ENCODE assay signal across 23 cellular contexts in the genomic region with DNA sequence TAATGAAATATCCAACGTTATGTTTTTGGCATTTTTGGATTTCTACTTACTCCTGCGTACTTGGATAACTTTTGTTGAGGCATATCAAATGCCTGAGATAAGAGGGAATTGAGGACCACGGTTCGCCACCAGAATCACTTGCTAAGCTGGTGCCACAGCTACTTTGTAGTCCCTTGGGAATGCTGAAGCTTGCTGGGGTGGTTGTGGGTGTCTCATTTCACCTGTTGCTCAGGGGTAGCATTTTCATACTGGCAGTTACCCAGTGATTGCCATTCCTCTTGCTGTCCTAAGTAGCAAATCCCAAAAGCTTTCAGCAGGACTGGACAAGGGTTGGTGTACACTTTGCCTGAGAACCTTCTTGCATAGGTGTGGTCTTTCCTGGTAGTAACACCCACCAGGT.
"Had no signal": no experiment of that assay in that cellular context is flagged by ENCODE, and none has a peak within 500 bp of the region (broad histone marks: within the 10 kb centered on the region; RNA-seq: fewer than 3 reads in every experiment).

No MANE protein-coding gene starts in this region.

- H3K4me2 ChIP-seq: SK-N-SH had no signal

- H3K4me3 ChIP-seq: Peyer's patch, SJCRH30 had no signal

- H3K4me1 ChIP-seq: Peyer's patch had no signal

- H3K9me3 ChIP-seq: Peyer's patch, SJCRH30, SK-N-SH had no signal

- H3K27ac ChIP-seq: brain microvascular endothelial cell, Peyer's patch, RWPE1, SJCRH30, VCaP had no signal

- DNase-seq: activated CD4-positive, alpha-beta T cell treated with anti-CD3 and anti-CD28 coated beads for 36 hours; activated CD8-positive, alpha-beta memory T cell treated with anti-CD3 and anti-CD28 coated beads, Interleukin-2, amount 50 U/mL, for 4 hours; activated CD8-positive, alpha-beta T cell treated with anti-CD3 and anti-CD28 coated beads for 36 hours; activated gamma-delta T cell treated with Interleukin-2 at 50 U/mL for 16 hours; activated naive CD4-positive, alpha-beta T cell treated with anti-CD3 and anti-CD28 coated beads, Interleukin-2, amount 10 ng/mL, durations not matched to agents 7 days and 5 days; activated naive CD8-positive, alpha-beta T cell treated with anti-CD3 and anti-CD28 coated beads for 36 hours; activated T-cell treated with anti-CD3 and anti-CD28 coated beads, Interleukin-2, amount 50 U/mL, for 72 hours; brain microvascular endothelial cell; cerebellar nuclear complex; Kasumi-1; KBM-7; NCI-H1048; NCI-H1417; NCI-H2029; NCI-H69; NK-92 treated with Interleukin-12 subunit alpha and Interleukin-12 subunit beta, amount 100 ng/mL, for 24 hours; Peyer's patch; Right ventricle myocardium superior; SJCRH30; SK-N-SH; T-helper 1 cell had no signal

- ATAC-seq: activated CD4-positive, alpha-beta T cell treated with anti-CD3 and anti-CD28 coated beads for 36 hours; activated CD8-positive, alpha-beta T cell treated with anti-CD3 and anti-CD28 coated beads for 36 hours; activated T-cell treated with anti-CD3 and anti-CD28 coated beads, Interleukin-2, amount 50 U/mL, for 72 hours had no signal

- H3K27me3 ChIP-seq: brain microvascular endothelial cell, Peyer's patch, SJCRH30 had no signal

- H3K36me3 ChIP-seq: brain microvascular endothelial cell, Peyer's patch, SJCRH30 had no signal

- H3K9ac ChIP-seq: SK-N-SH had no signal
